ENCODE assay signal across 23 cellular contexts in the genomic region with DNA sequence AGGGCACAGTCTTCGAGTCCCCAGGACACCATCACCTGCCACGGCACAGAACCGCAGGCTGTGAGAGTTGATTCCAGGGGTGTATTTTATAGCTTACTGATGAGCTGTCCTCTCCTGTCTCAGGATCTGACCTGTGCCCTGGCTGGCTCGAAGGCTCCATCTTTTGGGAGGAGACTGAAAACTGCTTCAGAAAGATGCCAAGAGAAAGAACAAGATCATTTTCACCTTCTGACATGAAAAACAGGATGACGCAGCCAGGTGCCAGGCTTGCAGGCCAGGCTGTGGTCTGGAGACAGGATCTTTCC. TPM values are rescaled to one million over a fixed set of nuclear protein-coding genes. Genes with fewer than 3 reads are reported as not detected.
A peak's percentile ranks its signal among the peaks of the same experiment; 100 is the strongest.
DNase-seq lines count a peak whose midpoint lies in the region; ATAC-seq and TF ChIP-seq lines count a peak whose summit lies in the region.
"Had no signal": no experiment of that assay in that cellular context is flagged by ENCODE, and none has a peak within 500 bp of the region (broad histone marks: within the 10 kb centered on the region; RNA-seq: fewer than 3 reads in every experiment).

No MANE protein-coding gene starts in this region.

- H3K4me1 ChIP-seq in endodermal cell (ENCODE audit: control insufficient read depth, insufficient read depth, low read length), result no peaks in the 10 kb centered on the region
- H3K4me1 ChIP-seq in osteoblast (ENCODE audit: insufficient read depth, low read length), result no peaks in the 10 kb centered on the region

- H3K36me3 Mint-ChIP-seq in endodermal cell (ENCODE audit: low read depth), result no peaks in the 10 kb centered on the region
- H3K36me3 Mint-ChIP-seq: CD4-positive, CD25-positive, alpha-beta regulatory T cell had no signal

- no peak overlapping the region for H3K9ac ChIP-seq in endodermal cell (ENCODE audit: extremely low read depth, low read length, poor library complexity, severe bottlenecking)
- H3K9ac ChIP-seq: GM23248 had no signal

- H3K36me3 ChIP-seq in endodermal cell (ENCODE audit: control insufficient read depth, insufficient read depth, low read length) (no peaks in the 10 kb centered on the region), osteoblast (ENCODE audit: insufficient read depth, low read length) (no peaks in the 10 kb centered on the region)
- H3K36me3 ChIP-seq: MG63 had no signal

- H3K4me1 Mint-ChIP-seq in endodermal cell, result no peaks in the 10 kb centered on the region
- H3K4me1 Mint-ChIP-seq: CD4-positive, CD25-positive, alpha-beta regulatory T cell had no signal

- H3K4me3 Mint-ChIP-seq in endodermal cell, result no peak overlapping the region
- H3K4me3 Mint-ChIP-seq: CD4-positive, CD25-positive, alpha-beta regulatory T cell; H9 had no signal

- H3K27me3 ChIP-seq in endodermal cell (ENCODE audit: control insufficient read depth, insufficient read depth, low read length, poor library complexity, severe bottlenecking), result no peaks in the 10 kb centered on the region
- peaks cover 26% of the 10 kb centered on the region for H3K27me3 ChIP-seq in osteoblast (ENCODE audit: insufficient read depth, low read length)
- H3K27me3 ChIP-seq: MG63 had no signal

- H3K9me3 ChIP-seq in endodermal cell (ENCODE audit: control insufficient read depth, low read length), result peaks cover 8% of the 10 kb centered on the region
- H3K9me3 ChIP-seq in osteoblast (ENCODE audit: low read depth, low read length), result no peaks in the 10 kb centered on the region

- H3K27me3 Mint-ChIP-seq in endodermal cell (ENCODE audit: insufficient read depth), result no peaks in the 10 kb centered on the region

- no peak for TF ChIP-seq CTCF in endodermal cell (conservative IDR thresholded peaks at IDR 0.05)
- no peak for TF ChIP-seq CTCF in osteoblast (IDR thresholded peaks at IDR 0.05; ENCODE audit: extremely low read depth, low read depth, low read length)

- no peaks in the 10 kb centered on the region for H4K20me1 ChIP-seq in osteoblast (ENCODE audit: insufficient read depth, low read length)

- no peak for ATAC-seq in GM18867 (IDR thresholded peaks at IDR 0.05; ENCODE audit: unreplicated experiment)
- ATAC-seq: K562, SK-N-SH treated with all-trans-retinoic acid at 6 μM for 48 hours had no signal

- H3K27ac ChIP-seq in endodermal cell (ENCODE audit: low read depth, low read length) (no peak overlapping the region), osteoblast (ENCODE audit: low read depth, low read length) (no peak overlapping the region)
- H3K27ac ChIP-seq: GM23248, PC-9 had no signal

- no peak overlapping the region for H3K27ac Mint-ChIP-seq in endodermal cell
- H3K27ac Mint-ChIP-seq: CD4-positive, CD25-positive, alpha-beta regulatory T cell; H9 had no signal

- peaks cover 6% of the 10 kb centered on the region for H3K9me3 Mint-ChIP-seq in endodermal cell

- no peak overlapping the region for H3K4me2 ChIP-seq in osteoblast (ENCODE audit: insufficient read depth, low read length)
- H3K4me2 ChIP-seq: PC-9 had no signal

- H3K79me2 ChIP-seq in osteoblast (ENCODE audit: insufficient read depth, low read length), result no peaks in the 10 kb centered on the region

- 91 to 94% methylated on average over 5 of the region's 5 CpGs for WGBS in endodermal cell (ENCODE audit: insufficient coverage in 1 of 2, insufficient read length in 1 of 2), 2 experiments

- H2AFZ ChIP-seq in osteoblast (ENCODE audit: low read length), result peak overlapping the region; percentile 20
- H2AFZ ChIP-seq: GM23248, PC-9 had no signal

- H3K4me3 ChIP-seq in endodermal cell (ENCODE audit: low read length) (no peak overlapping the region), osteoblast (ENCODE audit: insufficient read depth, low read length) (no peak overlapping the region)
- H3K4me3 ChIP-seq: GM23248, K562, MG63, PC-9 had no signal

- DNase-seq in activated effector memory CD4-positive, alpha-beta T cell treated with anti-CD3 and anti-CD28 coated beads, Interleukin-2, amount 50 U/mL, for 16 hours, result peak; percentile 17
- DNase-seq in activated effector memory CD4-positive, alpha-beta T cell treated with Interleukin-2 at 50 U/mL for 16 hours, result no peak
- DNase-seq in endodermal cell (peak; percentile 39), osteoblast (ENCODE audit: insufficient read length, low spot score, missing footprints) (peak; percentile 60), NCI-H1092 treated with DMSO at 0.1 percent for 48 hours (lab: John Stamatoyannopoulos, UW) (no peak), COR-L47 (lab: John Stamatoyannopoulos, UW) (no peak)
- DNase-seq in activated naive CD4-positive, alpha-beta T cell treated with anti-CD3 and anti-CD28 coated beads, Interleukin-2, amount 50 U/mL, for 16 hours, result no peak
- DNase-seq: CD4-positive, CD25-positive, alpha-beta regulatory T cell; DMS 273 treated with DMSO at 0.1 percent for 48 hours; DMS79 treated with DMSO at 0.1 percent for 48 hours; GM23248; MG63; NCI-H1436; NCI-H187 treated with DMSO at 0.1 percent for 48 hours; PC-9; RPMI8226; SIG-M5 had no signal

RNA-seq across cellular contexts. Expression of gene MRGPRD, which starts 2.2 kb away (rescaled TPM):
- total RNA-seq in endodermal cell (not detected), osteoblast (not detected in 2 replicates)
- polyA plus RNA-seq in endodermal cell (2013, experiment 1 of 2), result not detected
- polyA plus RNA-seq in endodermal cell (2013, experiment 2 of 2), result not detected
- total RNA-seq: CD4-positive, CD25-positive, alpha-beta regulatory T cell; GM23248; H9; K562; LHCN-M2; NCI-H460; PC-9 had no signal
- polyA plus RNA-seq: GM23248, K562 had no signal

RNA-seq across cellular contexts. Expression of gene MRGPRF, which starts 34.5 kb away (rescaled TPM):
- total RNA-seq in endodermal cell, result 1 to 10 TPM; 3.7 to 4.7 TPM
- polyA plus RNA-seq in endodermal cell (2013, experiment 1 of 2), result 1.9 TPM
- 1.5 TPM for polyA plus RNA-seq in endodermal cell (2013, experiment 2 of 2)
- total RNA-seq in osteoblast, result 39.4 and 41.5 TPM in 2 replicates
- total RNA-seq: CD4-positive, CD25-positive, alpha-beta regulatory T cell; K562; NCI-H460 had no signal
- polyA plus RNA-seq: CD4-positive, CD25-positive, alpha-beta regulatory T cell; K562 had no signal

Comparison
In these comparisons a context has a peak if more than half of its experiments do, and no peak if none do; other contexts are left out.
1. DNase-seq: peak in activated effector memory CD4-positive, alpha-beta T cell treated with anti-CD3 and anti-CD28 coated beads, Interleukin-2, amount 50 U/mL, for 16 hours (single experiment), endodermal cell (single experiment) and osteoblast (single experiment); none in activated effector memory CD4-positive, alpha-beta T cell treated with Interleukin-2 at 50 U/mL for 16 hours (single experiment), NCI-H1092 treated with DMSO at 0.1 percent for 48 hours (single experiment), activated naive CD4-positive, alpha-beta T cell treated with anti-CD3 and anti-CD28 coated beads, Interleukin-2, amount 50 U/mL, for 16 hours (single experiment) and COR-L47 (single experiment).